In genomic region chr16:630024-630814, GRCh38 we compare ENCODE assay signal across 12 cellular contexts. TPM values are rescaled to one million over a fixed set of nuclear protein-coding genes. Genes with fewer than 3 reads are reported as not detected.
DNase-seq lines count a peak whose midpoint lies in the region; ATAC-seq and TF ChIP-seq lines count a peak whose summit lies in the region.
"Had no signal": no experiment of that assay in that cellular context is flagged by ENCODE, and none has a peak within 500 bp of the region (broad histone marks: within the 10 kb centered on the region; RNA-seq: fewer than 3 reads in every experiment).

No MANE protein-coding gene starts in this region.

- H3K27ac Mint-ChIP-seq in progenitor cell of endocrine pancreas: peak overlapping the region; percentile 96
- no peak overlapping the region for H3K27ac Mint-ChIP-seq in activated naive CD4-positive, alpha-beta T cell treated with anti-CD3 and anti-CD28 coated beads for 36 hours
- H3K27ac Mint-ChIP-seq: natural killer cell had no signal

- H3K4me3 ChIP-seq in BLaER1 treated with 17β-estradiol and CSF1 and Interleukin-3, amounts not matched to agents 10 nM and 100 nM: no peak overlapping the region
- H3K4me3 ChIP-seq in WERI-Rb-1 (ENCODE audit: low read depth, low read length): no peak overlapping the region

- TF ChIP-seq CTCF in WERI-Rb-1 (IDR thresholded peaks at IDR 0.05; ENCODE audit: low read depth, low read length) (no peak), progenitor cell of endocrine pancreas (IDR thresholded peaks at IDR 0.05; ENCODE audit: unreplicated experiment) (no peak)

- H3K4me1 ChIP-seq in BLaER1 treated with 17β-estradiol and CSF1 and Interleukin-3, amounts not matched to agents 10 nM and 100 nM: peaks cover 23 to 51% (median 34%) of the 10 kb centered on the region in 10 experiments

- H3K36me3 Mint-ChIP-seq in progenitor cell of endocrine pancreas (ENCODE audit: insufficient read depth): peaks cover 6% of the 10 kb centered on the region
- peaks cover 9% of the 10 kb centered on the region for H3K36me3 Mint-ChIP-seq in activated naive CD4-positive, alpha-beta T cell treated with anti-CD3 and anti-CD28 coated beads for 36 hours (ENCODE audit: low read depth)
- H3K36me3 Mint-ChIP-seq: natural killer cell had no signal

- peak overlapping the region in 10 of 11 experiments; percentile 19 to 64 (median 50); a peak in 14 of 22 replicates for H3K4me2 ChIP-seq in BLaER1 treated with 17β-estradiol and CSF1 and Interleukin-3, amounts not matched to agents 10 nM and 100 nM

- H3K27ac ChIP-seq in BLaER1 treated with 17β-estradiol and CSF1 and Interleukin-3, amounts not matched to agents 10 nM and 100 nM: no peak overlapping the region
- H3K27ac ChIP-seq in WERI-Rb-1: peak overlapping the region; percentile 96

- peaks cover 21 to 71% (median 59%) of the 10 kb centered on the region in 11 experiments for H3K36me3 ChIP-seq in BLaER1 treated with 17β-estradiol and CSF1 and Interleukin-3, amounts not matched to agents 10 nM and 100 nM
- H3K36me3 ChIP-seq in WERI-Rb-1: peaks cover 57% of the 10 kb centered on the region

- H3K9me3 Mint-ChIP-seq in progenitor cell of endocrine pancreas (ENCODE audit: low read depth): no peaks in the 10 kb centered on the region
- no peaks in the 10 kb centered on the region for H3K9me3 Mint-ChIP-seq in activated naive CD4-positive, alpha-beta T cell treated with anti-CD3 and anti-CD28 coated beads for 36 hours
- H3K9me3 Mint-ChIP-seq: natural killer cell had no signal

- no peaks in the 10 kb centered on the region for H3K27me3 Mint-ChIP-seq in progenitor cell of endocrine pancreas
- no peaks in the 10 kb centered on the region for H3K27me3 Mint-ChIP-seq in activated naive CD4-positive, alpha-beta T cell treated with anti-CD3 and anti-CD28 coated beads for 36 hours (ENCODE audit: low read depth)

- H4K20me1 ChIP-seq in BLaER1 treated with 17β-estradiol and CSF1 and Interleukin-3, amounts not matched to agents 10 nM and 100 nM: peaks cover 2 to 95% (median 62%) of the 10 kb centered on the region in 11 experiments; a peak in 20 of 22 replicates

- H3K4me3 Mint-ChIP-seq in progenitor cell of endocrine pancreas (ENCODE audit: low read depth): peak overlapping the region; percentile 66
- no peak overlapping the region for H3K4me3 Mint-ChIP-seq in activated naive CD4-positive, alpha-beta T cell treated with anti-CD3 and anti-CD28 coated beads for 36 hours
- H3K4me3 Mint-ChIP-seq: natural killer cell had no signal

- no peaks in the 10 kb centered on the region for H3K27me3 ChIP-seq in BLaER1 treated with 17β-estradiol and CSF1 and Interleukin-3, amounts not matched to agents 10 nM and 100 nM
- H3K27me3 ChIP-seq in WERI-Rb-1 (ENCODE audit: insufficient read depth, low read depth, severe bottlenecking): no peaks in the 10 kb centered on the region

- H3K9ac ChIP-seq in BLaER1 treated with 17β-estradiol and CSF1 and Interleukin-3, amounts not matched to agents 10 nM and 100 nM: peak overlapping the region in 6 of 11 experiments; percentile 7 to 58 (median 50); a peak in 8 of 22 replicates

- DNase-seq in WERI-Rb-1 (no peak), iPS-NIHi11 (ENCODE audit: low spot score) (peak; percentile 25), progenitor cell of endocrine pancreas (ENCODE audit: low spot score, unreplicated experiment) (peak; percentile 31), NCI-H2029 (lab: John Stamatoyannopoulos, UW) (no peak), T-helper 1 cell (no peak)
- DNase-seq in activated naive CD4-positive, alpha-beta T cell treated with anti-CD3 and anti-CD28 coated beads for 36 hours: no peak
- DNase-seq: activated CD4-positive, CD25-positive, alpha-beta regulatory T cell; activated naive CD4-positive, alpha-beta T cell treated with anti-CD3 and anti-CD28 coated beads, Interleukin-2, amount 50 U/mL, for 16 hours; kidney glomerular epithelial cell; natural killer cell had no signal

- H3K9me3 ChIP-seq in BLaER1 treated with 17β-estradiol and CSF1 and Interleukin-3, amounts not matched to agents 10 nM and 100 nM (replicated peaks in 1 of 11): no peaks in the 10 kb centered on the region
- H3K9me3 ChIP-seq in WERI-Rb-1 (ENCODE audit: severe bottlenecking): no peaks in the 10 kb centered on the region

- CTCF ChIA-PET in activated naive CD4-positive, alpha-beta T cell treated with anti-CD3 and anti-CD28 coated beads for 36 hours (lab: Charles Lee): no interaction called here

- H3K4me1 Mint-ChIP-seq in progenitor cell of endocrine pancreas (ENCODE audit: low read depth): peaks cover 14% of the 10 kb centered on the region
- peaks cover 7% of the 10 kb centered on the region for H3K4me1 Mint-ChIP-seq in activated naive CD4-positive, alpha-beta T cell treated with anti-CD3 and anti-CD28 coated beads for 36 hours (ENCODE audit: low read depth)

- intact Hi-C loops in activated naive CD4-positive, alpha-beta T cell treated with anti-CD3 and anti-CD28 coated beads for 36 hours (cut with micrococcal nuclease): no loop called here

- ATAC-seq in GM19395 (IDR thresholded peaks at IDR 0.05; ENCODE audit: unreplicated experiment): no peak
- ATAC-seq: natural killer cell had no signal

RNA-seq across cellular contexts. Expression of gene WFIKKN1, which starts 0.6 kb away (rescaled TPM):
- 37.2 and 42.8 TPM in 2 replicates for total RNA-seq in progenitor cell of endocrine pancreas
- total RNA-seq in activated naive CD4-positive, alpha-beta T cell treated with anti-CD3 and anti-CD28 coated beads for 36 hours: under 1 TPM; 0.10 to 0.25 TPM

RNA-seq across cellular contexts. Expression of gene METTL26, which starts 5.9 kb away (rescaled TPM):
- 59.3 and 64.0 TPM in 2 replicates for total RNA-seq in progenitor cell of endocrine pancreas
- total RNA-seq in activated naive CD4-positive, alpha-beta T cell treated with anti-CD3 and anti-CD28 coated beads for 36 hours: 100 to 1,000 TPM; 121 to 122 TPM

RNA-seq across cellular contexts. Expression of gene MCRIP2, which starts 11.4 kb away (rescaled TPM):
- total RNA-seq in progenitor cell of endocrine pancreas: 26.3 and 31.4 TPM in 2 replicates
- total RNA-seq in activated naive CD4-positive, alpha-beta T cell treated with anti-CD3 and anti-CD28 coated beads for 36 hours: 10 to 100 TPM; 31.5 to 35.2 TPM

RNA-seq across cellular contexts. Expression of gene WDR90, which starts 18.9 kb away (rescaled TPM):
- 109 and 117 TPM in 2 replicates for total RNA-seq in progenitor cell of endocrine pancreas
- 10 to 100 TPM; 65.9 to 66.9 TPM for total RNA-seq in activated naive CD4-positive, alpha-beta T cell treated with anti-CD3 and anti-CD28 coated beads for 36 hours

RNA-seq across cellular contexts. Expression of gene RHOT2, which starts 37.7 kb away (rescaled TPM):
- 153 and 167 TPM in 2 replicates for total RNA-seq in progenitor cell of endocrine pancreas
- total RNA-seq in activated naive CD4-positive, alpha-beta T cell treated with anti-CD3 and anti-CD28 coated beads for 36 hours: 10 to 100 TPM; 81.9 to 84.0 TPM

Comparison
In these comparisons a context has a peak if more than half of its experiments do, and no peak if none do; other contexts are left out.
1. DNase-seq: peak in iPS-NIHi11 (single experiment) and progenitor cell of endocrine pancreas (single experiment); none in WERI-Rb-1 (single experiment), NCI-H2029 (single experiment), T-helper 1 cell (0 of 5) and activated naive CD4-positive, alpha-beta T cell treated with anti-CD3 and anti-CD28 coated beads for 36 hours (single experiment).
2. RNA of gene WFIKKN1, which starts 0.6 kb away (total RNA-seq): 37.2 to 42.8 TPM in progenitor cell of endocrine pancreas; 0.10 to 0.25 TPM in activated naive CD4-positive, alpha-beta T cell treated with anti-CD3 and anti-CD28 coated beads for 36 hours; every median in the first group is over 10 times any median in the second.